10 cellular contexts compared by ENCODE assay signal in the genomic region with DNA sequence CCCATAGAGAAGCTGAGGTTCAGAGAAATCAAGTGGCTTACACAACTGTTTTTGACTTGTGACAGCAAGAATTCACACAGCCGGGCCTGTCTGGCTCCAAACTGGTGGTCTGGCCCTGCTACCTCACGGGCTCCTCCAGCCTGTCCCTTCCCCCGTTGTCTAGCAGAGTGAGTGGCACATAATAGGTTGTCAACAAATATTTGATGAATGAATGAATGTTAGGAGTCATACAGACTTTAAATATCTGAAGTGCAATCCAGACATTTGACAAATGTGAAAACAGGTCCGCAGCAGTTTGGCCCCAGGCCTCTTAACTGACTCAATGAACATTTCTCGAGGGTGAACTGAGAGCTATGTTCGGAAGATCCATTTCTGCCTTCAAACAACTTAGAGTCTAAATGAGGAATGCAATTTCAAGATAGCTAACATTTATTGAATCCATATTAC. TPM values are rescaled to one million over a fixed set of nuclear protein-coding genes. Genes with fewer than 3 reads are reported as not detected.
DNase-seq lines count a peak whose midpoint lies in the region; ATAC-seq, FAIRE-seq and TF ChIP-seq lines count a peak whose summit lies in the region.
"Had no signal": no experiment of that assay in that cellular context is flagged by ENCODE, and none has a peak within 500 bp of the region (broad histone marks: within the 10 kb centered on the region; RNA-seq: fewer than 3 reads in every experiment).

No MANE protein-coding gene starts in this region.

- 68% methylated on average over 6 of the region's 6 CpGs for WGBS in right cardiac atrium
- 69 to 72% methylated on average over 6 of the region's 6 CpGs for WGBS in tibial nerve, 2 donors

- peaks cover 16% of the 10 kb centered on the region for H3K27me3 Mint-ChIP-seq in activated T-helper 1 cell treated with anti-CD3 and anti-CD28 coated beads, Interleukin-12 subunit alpha, Interleukin-12 subunit beta, Interleukin-2, Interleukin-4 antibody, amounts not matched to agents 30 ng/mL and 10 ng/mL and 1 ng/mL, durations not matched to agents 14 hours and 24 hours and 36 hours (ENCODE audit: insufficient read depth)
- H3K27me3 Mint-ChIP-seq in memory B cell: no peaks in the 10 kb centered on the region

- H3K4me3 ChIP-seq in right cardiac atrium (ENCODE audit: low read length) (no peak overlapping the region), tibial nerve (no peak overlapping the region)

- no peaks in the 10 kb centered on the region for H3K9me3 Mint-ChIP-seq in activated T-helper 1 cell treated with anti-CD3 and anti-CD28 coated beads, Interleukin-12 subunit alpha, Interleukin-12 subunit beta, Interleukin-2, Interleukin-4 antibody, amounts not matched to agents 30 ng/mL and 10 ng/mL and 1 ng/mL, durations not matched to agents 14 hours and 24 hours and 36 hours
- H3K9me3 Mint-ChIP-seq in memory B cell: no peaks in the 10 kb centered on the region

- H3K27me3 ChIP-seq in right cardiac atrium (ENCODE audit: control insufficient read depth, insufficient read depth): no peaks in the 10 kb centered on the region
- H3K27me3 ChIP-seq in tibial nerve: no peaks in the 10 kb centered on the region
- H3K27me3 ChIP-seq: foreskin keratinocyte, MG63 had no signal

- peaks cover 3% of the 10 kb centered on the region for H3K36me3 Mint-ChIP-seq in activated T-helper 1 cell treated with anti-CD3 and anti-CD28 coated beads, Interleukin-12 subunit alpha, Interleukin-12 subunit beta, Interleukin-2, Interleukin-4 antibody, amounts not matched to agents 30 ng/mL and 10 ng/mL and 1 ng/mL, durations not matched to agents 14 hours and 24 hours and 36 hours (ENCODE audit: low read depth)
- H3K36me3 Mint-ChIP-seq in memory B cell: no peaks in the 10 kb centered on the region

- no peak for TF ChIP-seq POLR2A in tibial nerve (IDR thresholded peaks at IDR 0.05)

- TF ChIP-seq EP300 in tibial nerve (IDR thresholded peaks at IDR 0.05): no peak

- H3K27ac ChIP-seq in right cardiac atrium (ENCODE audit: low read length): no peak overlapping the region
- peak overlapping the region in 3 of 4 donors; percentile 98 to 100 (median 99) for H3K27ac ChIP-seq in tibial nerve
- H3K27ac ChIP-seq: foreskin keratinocyte had no signal

- H3K4me3 Mint-ChIP-seq in activated T-helper 1 cell treated with anti-CD3 and anti-CD28 coated beads, Interleukin-12 subunit alpha, Interleukin-12 subunit beta, Interleukin-2, Interleukin-4 antibody, amounts not matched to agents 30 ng/mL and 10 ng/mL and 1 ng/mL, durations not matched to agents 14 hours and 24 hours and 36 hours: peak overlapping the region; percentile 84
- peak overlapping the region; percentile 88 for H3K4me3 Mint-ChIP-seq in memory B cell

- peak; percentile 51 for DNase-seq in cardiac septum (ENCODE audit: low spot score)
- DNase-seq in right cardiac atrium: no peak
- DNase-seq in activated T-helper 1 cell treated with anti-CD3 and anti-CD28 coated beads, Interleukin-12 subunit alpha, Interleukin-12 subunit beta, Interleukin-2, Interleukin-4 antibody, amounts not matched to agents 30 ng/mL and 10 ng/mL and 1 ng/mL, durations not matched to agents 14 hours and 24 hours and 36 hours (ENCODE audit: low spot score): no peak
- DNase-seq in memory B cell (ENCODE audit: low spot score in 2 of 2): no peak
- DNase-seq in tibial nerve (ENCODE audit: low spot score in 2 of 2): no peak
- DNase-seq in omental fat pad (ENCODE audit: low spot score): no peak
- DNase-seq in amniotic stem cell (lab: John Stamatoyannopoulos, UW): no peak
- no peak for DNase-seq in GM19239 (ENCODE audit: insufficient read length, low spot score)

- ATAC-seq in right cardiac atrium (no peak), memory B cell (ENCODE audit: low read depth) (no peak), omental fat pad (ENCODE audit: low FRiP score) (no peak)

- no peaks in the 10 kb centered on the region for H3K36me3 ChIP-seq in tibial nerve

- peaks cover 46% of the 10 kb centered on the region for H3K4me1 Mint-ChIP-seq in activated T-helper 1 cell treated with anti-CD3 and anti-CD28 coated beads, Interleukin-12 subunit alpha, Interleukin-12 subunit beta, Interleukin-2, Interleukin-4 antibody, amounts not matched to agents 30 ng/mL and 10 ng/mL and 1 ng/mL, durations not matched to agents 14 hours and 24 hours and 36 hours (ENCODE audit: low read depth)
- peaks cover 20% of the 10 kb centered on the region for H3K4me1 Mint-ChIP-seq in memory B cell

- H3K9me3 ChIP-seq in right cardiac atrium (ENCODE audit: control insufficient read depth, low read length): no peaks in the 10 kb centered on the region
- H3K9me3 ChIP-seq in tibial nerve: no peaks in the 10 kb centered on the region
- H3K9me3 ChIP-seq: MG63 had no signal

- no peak overlapping the region for H3K27ac Mint-ChIP-seq in activated T-helper 1 cell treated with anti-CD3 and anti-CD28 coated beads, Interleukin-12 subunit alpha, Interleukin-12 subunit beta, Interleukin-2, Interleukin-4 antibody, amounts not matched to agents 30 ng/mL and 10 ng/mL and 1 ng/mL, durations not matched to agents 14 hours and 24 hours and 36 hours
- H3K27ac Mint-ChIP-seq in memory B cell: peak overlapping the region; percentile 88

- intact Hi-C loops in cardiac septum (cut with DNase I) (no loop called here), right cardiac atrium (cut with DNase I) (loop anchor here (5.0 to 10.0 kb wide), 8 partner anchors 36 to 323 kb away; a partner anchor contains a TSS)
- intact Hi-C loops in activated T-helper 1 cell treated with anti-CD3 and anti-CD28 coated beads, Interleukin-12 subunit alpha, Interleukin-12 subunit beta, Interleukin-2, Interleukin-4 antibody, amounts not matched to agents 30 ng/mL and 10 ng/mL and 1 ng/mL, durations not matched to agents 14 hours and 24 hours and 36 hours (cut with micrococcal nuclease): loop anchor here (10.0 kb wide), 1 partner anchor 1227 kb away; no protein-coding TSS in a partner anchor

- TF ChIP-seq CTCF in tibial nerve (IDR thresholded peaks at IDR 0.05) (no peak), omental fat pad (IDR thresholded peaks at IDR 0.05) (no peak)

- peaks cover 5% of the 10 kb centered on the region for H3K4me1 ChIP-seq in right cardiac atrium (ENCODE audit: control insufficient read depth, insufficient read depth, low read length)
- H3K4me1 ChIP-seq in tibial nerve: peaks cover 0 to 38% (median 21%) of the 10 kb centered on the region in 4 donors

- no peak for FAIRE-seq in GM19239 (lab: Jason Lieb, UNC)

RNA-seq across cellular contexts. Expression of a gene that starts 1.1 kb away (rescaled TPM):
- total RNA-seq in cardiac septum (270 TPM), right cardiac atrium (100 to 1,000 TPM; 169 to 222 (median 209) TPM), tibial nerve (100 to 1,000 TPM; 225 to 297 (median 293) TPM), omental fat pad (100 to 1,000 TPM; 219 to 307 (median 299) TPM)
- 262 TPM for polyA plus RNA-seq in right cardiac atrium
- 50.4 and 63.4 TPM in 2 replicates for total RNA-seq in activated T-helper 1 cell treated with anti-CD3 and anti-CD28 coated beads, Interleukin-12 subunit alpha, Interleukin-12 subunit beta, Interleukin-2, Interleukin-4 antibody, amounts not matched to agents 30 ng/mL and 10 ng/mL and 1 ng/mL, durations not matched to agents 14 hours and 24 hours and 36 hours

RNA-seq across cellular contexts. Expression of a gene that starts 7.1 kb away (rescaled TPM):
- total RNA-seq in cardiac septum: 10.7 TPM
- total RNA-seq in right cardiac atrium: 1 to 10 TPM; 5.5 to 9.0 (median 6.3) TPM
- 6.4 TPM for polyA plus RNA-seq in right cardiac atrium
- 0.60 and 1.1 TPM in 2 replicates for total RNA-seq in activated T-helper 1 cell treated with anti-CD3 and anti-CD28 coated beads, Interleukin-12 subunit alpha, Interleukin-12 subunit beta, Interleukin-2, Interleukin-4 antibody, amounts not matched to agents 30 ng/mL and 10 ng/mL and 1 ng/mL, durations not matched to agents 14 hours and 24 hours and 36 hours
- 1 to 10 TPM in 3 of 4 donors, under 1 TPM in 1; 0.66 to 3.3 (median 1.8) TPM for total RNA-seq in tibial nerve
- 1 to 10 TPM in 3 of 4 donors, under 1 TPM in 1; 0.63 to 1.7 (median 1.5) TPM for total RNA-seq in omental fat pad

RNA-seq across cellular contexts. Expression of a gene that starts 33.6 kb away (rescaled TPM):
- total RNA-seq in cardiac septum: 18.3 TPM
- 10 to 100 TPM; 14.1 to 20.3 (median 18.3) TPM for total RNA-seq in right cardiac atrium
- polyA plus RNA-seq in right cardiac atrium: 19.4 TPM
- 64.6 and 66.2 TPM in 2 replicates for total RNA-seq in activated T-helper 1 cell treated with anti-CD3 and anti-CD28 coated beads, Interleukin-12 subunit alpha, Interleukin-12 subunit beta, Interleukin-2, Interleukin-4 antibody, amounts not matched to agents 30 ng/mL and 10 ng/mL and 1 ng/mL, durations not matched to agents 14 hours and 24 hours and 36 hours
- total RNA-seq in tibial nerve: 10 to 100 TPM; 30.6 to 69.9 (median 43.8) TPM
- 10 to 100 TPM; 21.7 to 47.1 (median 36.1) TPM for total RNA-seq in omental fat pad
